14 cellular contexts compared by ENCODE assay signal in genomic region chr14:72683787-72684186, GRCh38.
DNase-seq lines count a peak whose midpoint lies in the region; ATAC-seq and TF ChIP-seq lines count a peak whose summit lies in the region.
"Had no signal": no experiment of that assay in that cellular context is flagged by ENCODE, and none has a peak within 500 bp of the region (broad histone marks: within the 10 kb centered on the region; RNA-seq: fewer than 3 reads in every experiment).

No MANE protein-coding gene starts in this region.

- dilution Hi-C loops in IMR-90 (cut with HindIII; ENCODE audit: low sequenced_read_pairs, unreplicated experiment): no loop called here

- peaks cover 29% of the 10 kb centered on the region for H3K9me1 ChIP-seq in IMR-90 (ENCODE audit: insufficient read depth, low read length)

- TF ChIP-seq POLR2A in IMR-90 (IDR thresholded peaks at IDR 0.05; ENCODE audit: low read depth, low read length): no peak
- no peak for TF ChIP-seq POLR2A in adrenal gland (IDR thresholded peaks at IDR 0.05)

- H2AK5ac ChIP-seq in IMR-90 (ENCODE audit: low read depth, low read length): peak overlapping the region; percentile 29; the same call in 1 of the 2 replicates

- ATAC-seq in GM18520 (IDR thresholded peaks at IDR 0.05; ENCODE audit: unreplicated experiment): peak; percentile 64
- ATAC-seq in IMR-90 (ENCODE audit: low read depth): no peak
- ATAC-seq: HepG2 had no signal

- peak overlapping the region in 1 of 2 experiments; percentile 60; a peak in 2 of 4 replicates for H4K8ac ChIP-seq in IMR-90 (ENCODE audit: low read depth in 2 of 2, low read length in 2 of 2)

- no peak overlapping the region for H4K91ac ChIP-seq in IMR-90 (ENCODE audit: insufficient read depth, low read depth, low read length)

- no peak overlapping the region for H3K9ac ChIP-seq in IMR-90 (ENCODE audit: low read depth, low read length)

- H3K23ac ChIP-seq in IMR-90 (ENCODE audit: low read depth, low read length): no peak overlapping the region

- peak overlapping the region; percentile 42; the same call in 1 of the 2 replicates for H2BK120ac ChIP-seq in IMR-90 (ENCODE audit: low read depth, low read length)

- H3K14ac ChIP-seq in IMR-90 (replicated peaks; ENCODE audit: low read depth, low read length): no peak overlapping the region; the same call in 1 of the 2 replicates

- H2AK9ac ChIP-seq in IMR-90 (replicated peaks; ENCODE audit: low read depth, low read length, poor library complexity): no peak overlapping the region

- no peak overlapping the region for H2AFZ ChIP-seq in IMR-90 (replicated peaks; ENCODE audit: low read length, poor library complexity)
- H2AFZ ChIP-seq in OCI-LY7 (ENCODE audit: low read length): no peak overlapping the region

- H3K79me2 ChIP-seq in OCI-LY7 (ENCODE audit: insufficient read depth, low read depth, low read length): no peaks in the 10 kb centered on the region

- TF ChIP-seq RAD21 in IMR-90 (IDR thresholded peaks at IDR 0.05; ENCODE audit: low read length): no peak

- peaks cover 4% of the 10 kb centered on the region; the same call in 1 of the 2 replicates for H3K36me3 ChIP-seq in IMR-90 (ENCODE audit: control insufficient read depth, insufficient read depth, low read length)
- no peaks in the 10 kb centered on the region for H3K36me3 ChIP-seq in adrenal gland (replicated peaks in 1 of 2)
- no peaks in the 10 kb centered on the region for H3K36me3 ChIP-seq in OCI-LY7 (ENCODE audit: insufficient read depth, low read length)

- H4K20me1 ChIP-seq in IMR-90 (ENCODE audit: insufficient read depth, low read length): no peaks in the 10 kb centered on the region
- H4K20me1 ChIP-seq in OCI-LY7 (ENCODE audit: insufficient read depth, low read length): no peaks in the 10 kb centered on the region

- DNase-seq in IMR-90: peak; percentile 53
- DNase-seq in fibroblast of gingiva (ENCODE audit: low read depth): peak; percentile 49
- DNase-seq in adrenal gland: no peak
- DNase-seq in GF-D8 (lab: John Stamatoyannopoulos, UW): no peak
- no peak for DNase-seq in OCI-LY7 (ENCODE audit: low spot score)
- DNase-seq: ACHN; AML-193; Caco-2; CD4-positive, alpha-beta T cell; H9; KG1 had no signal

- no peaks in the 10 kb centered on the region for H3K9me2 ChIP-seq in OCI-LY7 (ENCODE audit: insufficient read depth, low read length)

- H3K4ac ChIP-seq in IMR-90 (ENCODE audit: low read depth, low read length): no peak overlapping the region

- no peak overlapping the region for H4K5ac ChIP-seq in IMR-90 (ENCODE audit: low read depth, low read length)

- no peak overlapping the region for H2BK5ac ChIP-seq in IMR-90 (ENCODE audit: low read depth, low read length, poor library complexity, severe bottlenecking)

- H3K27ac ChIP-seq in IMR-90 (ENCODE audit: insufficient read depth, low read length) (no peak overlapping the region), adrenal gland (no peak overlapping the region), OCI-LY7 (ENCODE audit: low read depth, low read length, poor library complexity, severe bottlenecking) (no peak overlapping the region)
- H3K27ac ChIP-seq: C4-2B had no signal

- no peak overlapping the region for H2BK20ac ChIP-seq in IMR-90 (ENCODE audit: low read depth, low read length)

- H3K9me3 ChIP-seq in IMR-90 (ENCODE audit: control insufficient read depth, insufficient read depth, low read length) (no peaks in the 10 kb centered on the region), adrenal gland (replicated peaks in 1 of 3) (no peaks in the 10 kb centered on the region), OCI-LY7 (ENCODE audit: low read length) (no peaks in the 10 kb centered on the region)
- H3K9me3 ChIP-seq: Caco-2 had no signal

- H3K18ac ChIP-seq in IMR-90 (ENCODE audit: low read depth, low read length): no peak overlapping the region

- H3K27me3 ChIP-seq in IMR-90 (ENCODE audit: control insufficient read depth, insufficient read depth, low read length): no peaks in the 10 kb centered on the region
- H3K27me3 ChIP-seq in adrenal gland: no peaks in the 10 kb centered on the region

- intact Hi-C loops in IMR-90 (cut with micrococcal nuclease): no loop called here
- intact Hi-C loops in adrenal gland (cut with DNase I): no loop called here
- intact Hi-C loops in OCI-LY7 (cut with micrococcal nuclease; ENCODE audit: unreplicated experiment): no loop called here

- BruUV-seq in IMR-90 (replicated peaks; lab: Mats Ljungman, UMichigan): no TSS peak
- BruUV-seq in OCI-LY7 (replicated peaks; lab: Mats Ljungman, UMichigan): no TSS peak

- H3K4me3 ChIP-seq in IMR-90 (ENCODE audit: insufficient read depth, low read depth, low read length): no peak overlapping the region
- no peak overlapping the region for H3K4me3 ChIP-seq in adrenal gland
- no peak overlapping the region for H3K4me3 ChIP-seq in OCI-LY7 (ENCODE audit: low read depth, low read length, poor library complexity, severe bottlenecking)

- in situ Hi-C loops in IMR-90 (cut with MboI; ENCODE audit: low sequenced_read_pairs): no loop called here

- TF ChIP-seq CTCF in IMR-90 (conservative IDR thresholded peaks at IDR 0.05; ENCODE audit: low read depth, low read length) (no peak), adrenal gland (IDR thresholded peaks at IDR 0.05) (no peak), OCI-LY7 (conservative IDR thresholded peaks at IDR 0.05; ENCODE audit: low read length) (no peak)

- H3K4me1 ChIP-seq in IMR-90 (ENCODE audit: control insufficient read depth, insufficient read depth, low read length) (peaks cover 23% of the 10 kb centered on the region), adrenal gland (replicated peaks in 1 of 2) (no peaks in the 10 kb centered on the region), OCI-LY7 (ENCODE audit: insufficient read depth, low read length, poor library complexity, severe bottlenecking) (no peaks in the 10 kb centered on the region)
- H3K4me1 ChIP-seq: Caco-2 had no signal

- CTCF ChIA-PET in IMR-90 (lab: Yijun Ruan, JAX) (no interaction called here), OCI-LY7 (lab: Charles Lee; ENCODE audit: unreplicated experiment) (no interaction called here)

- POLR2A ChIA-PET in IMR-90 (lab: Charles Lee; ENCODE audit: unreplicated experiment): interaction anchor here (0.6 kb wide), 1 partner anchor 37 kb away, joined by 3 read pairs; no protein-coding TSS in a partner anchor
- POLR2A ChIA-PET in OCI-LY7 (lab: Charles Lee): no interaction called here

- 100% methylated on average over 1 of the region's 4 CpGs; no CpG with 5 or more reads in 1 of the 2 experiments for WGBS in IMR-90 (ENCODE audit: extremely low coverage in 2 of 2, insufficient read length in 1 of 2), 2 experiments
- WGBS in adrenal gland, 4 donors: 70 to 82% (median 74%) methylated on average over 4 of the region's 4 CpGs

- peaks cover 4 to 28% of the 10 kb centered on the region in 2 experiments; a peak in 2 of 4 replicates for H3K79me1 ChIP-seq in IMR-90 (ENCODE audit: low read depth in 1 of 2, low read length in 2 of 2)

- H2BK15ac ChIP-seq in IMR-90 (ENCODE audit: low read depth, low read length): no peak overlapping the region

- H3K4me2 ChIP-seq in IMR-90 (ENCODE audit: low read depth, low read length): no peak overlapping the region
- no peak overlapping the region for H3K4me2 ChIP-seq in OCI-LY7 (ENCODE audit: low read length)

- no peak overlapping the region for H3K56ac ChIP-seq in IMR-90 (ENCODE audit: extremely low read depth, insufficient read depth, low read length)

TF ChIP-seq in IMR-90, 13 proteins besides CTCF, POLR2A, EP300 and RAD21:
- TF ChIP-seq MXI1 (IDR thresholded peaks at IDR 0.05; ENCODE audit: borderline replicate concordance, low read depth, low read length): no peak
- TF ChIP-seq CHD1 (IDR thresholded peaks at IDR 0.05; ENCODE audit: low read depth, low read length): no peak
- TF ChIP-seq, protein P1, sequence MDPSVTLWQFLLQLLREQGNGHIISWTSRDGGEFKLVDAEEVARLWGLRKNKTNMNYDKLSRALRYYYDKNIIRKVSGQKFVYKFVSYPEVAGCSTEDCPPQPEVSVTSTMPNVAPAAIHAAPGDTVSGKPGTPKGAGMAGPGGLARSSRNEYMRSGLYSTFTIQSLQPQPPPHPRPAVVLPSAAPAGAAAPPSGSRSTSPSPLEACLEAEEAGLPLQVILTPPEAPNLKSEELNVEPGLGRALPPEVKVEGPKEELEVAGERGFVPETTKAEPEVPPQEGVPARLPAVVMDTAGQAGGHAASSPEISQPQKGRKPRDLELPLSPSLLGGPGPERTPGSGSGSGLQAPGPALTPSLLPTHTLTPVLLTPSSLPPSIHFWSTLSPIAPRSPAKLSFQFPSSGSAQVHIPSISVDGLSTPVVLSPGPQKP (IDR thresholded peaks at IDR 0.05; ENCODE audit: borderline replicate concordance, low read depth, low read length): no peak
- TF ChIP-seq RCOR1 (IDR thresholded peaks at IDR 0.05; ENCODE audit: insufficient replicate concordance, low read length): no peak
- TF ChIP-seq MAZ (IDR thresholded peaks at IDR 0.05; ENCODE audit: borderline replicate concordance, low read depth, low read length): no peak
- TF ChIP-seq BHLHE40 (IDR thresholded peaks at IDR 0.05; ENCODE audit: low read depth, low read length): no peak
TF ChIP-seq in IMR-90: peak in this region for 0.

Comparison
In these comparisons a context has a peak if more than half of its experiments do, and no peak if none do; other contexts are left out.
1. DNase-seq: peak in IMR-90 (single experiment) and fibroblast of gingiva (single experiment); none in adrenal gland (0 of 7), GF-D8 (single experiment) and OCI-LY7 (single experiment).